ENCODE assay signal across 9 cellular contexts in genomic region chr19:45613926-45614725, GRCh38. TPM values are rescaled to one million over a fixed set of nuclear protein-coding genes. Genes with fewer than 3 reads are reported as not detected.
DNase-seq lines count a peak whose midpoint lies in the region; ATAC-seq and TF ChIP-seq lines count a peak whose summit lies in the region.
"Had no signal": no experiment of that assay in that cellular context is flagged by ENCODE, and none has a peak within 500 bp of the region (broad histone marks: within the 10 kb centered on the region; RNA-seq: fewer than 3 reads in every experiment).

No MANE protein-coding gene starts in this region.

- H3K79me1 ChIP-seq in H9 (ENCODE audit: insufficient read depth, low read depth, low read length, poor library complexity, severe bottlenecking) = no peaks in the 10 kb centered on the region

- no peak overlapping the region for H3K18ac ChIP-seq in H9 (ENCODE audit: insufficient read length, low read depth, low read length)

- no peaks in the 10 kb centered on the region for H3K4me1 ChIP-seq in H9 (ENCODE audit: insufficient read depth, low read length)

- H2BK20ac ChIP-seq in H9 (ENCODE audit: low read depth, low read length, poor library complexity, severe bottlenecking) = no peak overlapping the region

- H4K91ac ChIP-seq in H9 (ENCODE audit: insufficient read length, low read depth, low read length) = no peak overlapping the region

- no peaks in the 10 kb centered on the region for H3K79me2 ChIP-seq in H9 (ENCODE audit: insufficient read depth, low read length)

- POLR2A ChIA-PET in BJ (lab: Charles Lee) = interaction anchor here (0.5 kb wide), 1 partner anchor 16 kb away, joined by 3 read pairs; no protein-coding TSS in a partner anchor

- CTCF ChIA-PET in BJ (lab: Yijun Ruan, JAX) = interaction anchor here (1.0 to 5.5 kb wide), 7 partner anchors 8 to 129 kb away, joined by 3 to 47 read pairs (median 5); partner anchors contain the start of gene EML2

- H3K4me2 ChIP-seq in H9 (ENCODE audit: insufficient read depth, insufficient read length, low read length) = no peak overlapping the region

- H2AK5ac ChIP-seq in H9 (ENCODE audit: insufficient read length, low read length) = no peak overlapping the region

- peak overlapping the region; percentile 79 for H3K27ac Mint-ChIP-seq in central memory CD8-positive, alpha-beta T cell (ENCODE audit: low read depth)
- H3K27ac Mint-ChIP-seq in natural killer cell treated with Interleukin-12 subunit alpha and Interleukin-12 subunit beta and Interleukin-15 and Interleukin-18, amount 100 ng/mL, for 72 hours = peak overlapping the region; percentile 98
- peak overlapping the region in 1 of 3 experiments; percentile 57; a peak in 2 of 7 replicates for H3K27ac Mint-ChIP-seq in H9

- H2BK120ac ChIP-seq in H9 (ENCODE audit: low read depth, low read length, poor library complexity, severe bottlenecking) = no peak overlapping the region

- H3K23ac ChIP-seq in H9 (ENCODE audit: insufficient read length, low read depth, low read length) = no peak overlapping the region

- peaks cover 17% of the 10 kb centered on the region for H3K4me1 Mint-ChIP-seq in central memory CD8-positive, alpha-beta T cell
- H3K4me1 Mint-ChIP-seq in natural killer cell treated with Interleukin-12 subunit alpha and Interleukin-12 subunit beta and Interleukin-15 and Interleukin-18, amount 100 ng/mL, for 72 hours (ENCODE audit: low read depth in 2 of 2) = peaks cover 19 to 25% of the 10 kb centered on the region in 2 donors
- H3K4me1 Mint-ChIP-seq in H9 = peaks cover 5 to 17% of the 10 kb centered on the region in 2 experiments; a peak in 3 of 4 replicates

- H3K27me3 ChIP-seq in BJ (ENCODE audit: control insufficient read depth, insufficient read depth, low read length) (no peaks in the 10 kb centered on the region), H9 (ENCODE audit: insufficient read depth, low read length) (no peaks in the 10 kb centered on the region)

- H3K4me3 ChIP-seq in BJ (ENCODE audit: low read depth, low read length) = no peak overlapping the region

- H3K36me3 Mint-ChIP-seq in central memory CD8-positive, alpha-beta T cell (ENCODE audit: insufficient read depth) = peaks cover 59% of the 10 kb centered on the region
- peaks cover 25% of the 10 kb centered on the region for H3K36me3 Mint-ChIP-seq in natural killer cell treated with Interleukin-12 subunit alpha and Interleukin-12 subunit beta and Interleukin-15 and Interleukin-18, amount 100 ng/mL, for 72 hours
- peaks cover 14 to 47% (median 40%) of the 10 kb centered on the region in 3 experiments for H3K36me3 Mint-ChIP-seq in H9 (ENCODE audit: insufficient read depth in 1 of 3, low read depth in 3 of 3)

- no peak overlapping the region for H4K5ac ChIP-seq in H9 (ENCODE audit: insufficient read length, low read depth, low read length)

- no peaks in the 10 kb centered on the region for H3K9me3 Mint-ChIP-seq in central memory CD8-positive, alpha-beta T cell
- no peaks in the 10 kb centered on the region for H3K9me3 Mint-ChIP-seq in natural killer cell treated with Interleukin-12 subunit alpha and Interleukin-12 subunit beta and Interleukin-15 and Interleukin-18, amount 100 ng/mL, for 72 hours
- H3K9me3 Mint-ChIP-seq in H9 = peaks cover 0 to 7% of the 10 kb centered on the region in 2 experiments; a peak in 2 of 5 replicates

- DNase-seq in BJ (ENCODE audit: low read depth) (peak; percentile 84), NCI-H1417 (lab: John Stamatoyannopoulos, UW) (no peak), H9 (no peak), NCI-H2107 treated with DMSO at 0.1 percent for 48 hours (lab: John Stamatoyannopoulos, UW; ENCODE audit: unreplicated experiment) (no peak)
- DNase-seq in central memory CD8-positive, alpha-beta T cell (ENCODE audit: low spot score in 2 of 2) = no peak
- peak; percentile 74 for DNase-seq in natural killer cell treated with Interleukin-12 subunit alpha and Interleukin-12 subunit beta and Interleukin-15 and Interleukin-18, amount 100 ng/mL, for 72 hours (ENCODE audit: low spot score)

- H2BK5ac ChIP-seq in H9 (ENCODE audit: insufficient read length, low read length) = no peak overlapping the region

- H3T11ph ChIP-seq in H9 (ENCODE audit: low read length) = no peak overlapping the region

- no peak overlapping the region for H3K14ac ChIP-seq in H9 (ENCODE audit: insufficient read depth, low read length)

- H3K4ac ChIP-seq in H9 (ENCODE audit: low read depth, low read length) = no peak overlapping the region

- no peak overlapping the region for H2BK12ac ChIP-seq in H9 (ENCODE audit: insufficient read length, low read depth, low read length)

- H2BK15ac ChIP-seq in H9 (ENCODE audit: low read depth, low read length) = no peak overlapping the region

- peaks cover 28% of the 10 kb centered on the region for H3K36me3 ChIP-seq in BJ (ENCODE audit: control insufficient read depth, insufficient read depth, low read length)

- H3K27ac ChIP-seq in H9 (ENCODE audit: insufficient read length, low read depth, low read length) = no peak overlapping the region

- WGBS in H9 (ENCODE audit: extremely low coverage, insufficient read length, low lambda C conversion rate) = no CpG with 5 or more reads among the region's 10 CpGs

- H2AFZ ChIP-seq in H9 (ENCODE audit: low read length) = no peak overlapping the region

- TF ChIP-seq CTCF in BJ (IDR thresholded peaks at IDR 0.05; ENCODE audit: insufficient read depth, low read depth, low read length) (no peak), H9 (conservative IDR thresholded peaks at IDR 0.05) (no peak)

- no peaks in the 10 kb centered on the region for H4K20me1 ChIP-seq in H9 (ENCODE audit: control insufficient read depth, insufficient read depth, insufficient read length)

- no peaks in the 10 kb centered on the region for H3K27me3 Mint-ChIP-seq in central memory CD8-positive, alpha-beta T cell
- no peaks in the 10 kb centered on the region for H3K27me3 Mint-ChIP-seq in natural killer cell treated with Interleukin-12 subunit alpha and Interleukin-12 subunit beta and Interleukin-15 and Interleukin-18, amount 100 ng/mL, for 72 hours
- no peaks in the 10 kb centered on the region; the same call in 1 of the 2 replicates for H3K27me3 Mint-ChIP-seq in H9 (ENCODE audit: low read depth)

- ATAC-seq in GM21515 (IDR thresholded peaks at IDR 0.05; ENCODE audit: unreplicated experiment) = peak; percentile 43
- peak; percentile 50 for ATAC-seq in central memory CD8-positive, alpha-beta T cell (replicated peaks; ENCODE audit: extremely low read depth, poor library complexity, severe bottlenecking)
- ATAC-seq in natural killer cell treated with Interleukin-12 subunit alpha and Interleukin-12 subunit beta and Interleukin-15 and Interleukin-18, amount 100 ng/mL, for 72 hours = peak; percentile 94 to 96

- no peak overlapping the region for H3K4me3 Mint-ChIP-seq in central memory CD8-positive, alpha-beta T cell
- H3K4me3 Mint-ChIP-seq in natural killer cell treated with Interleukin-12 subunit alpha and Interleukin-12 subunit beta and Interleukin-15 and Interleukin-18, amount 100 ng/mL, for 72 hours = peak overlapping the region; percentile 87
- peak overlapping the region in 1 of 2 experiments; percentile 41; a peak in 2 of 5 replicates for H3K4me3 Mint-ChIP-seq in H9

- no peaks in the 10 kb centered on the region for H3K9me3 ChIP-seq in H9 (ENCODE audit: control insufficient read depth, low read depth, low read length)

- H4K8ac ChIP-seq in H9 (replicated peaks; ENCODE audit: insufficient read length, low read depth, low read length) = no peak overlapping the region

- H3K9ac ChIP-seq in H9 (ENCODE audit: extremely low read depth, insufficient read length, low read length) = no peak overlapping the region

- H3K56ac ChIP-seq in H9 (ENCODE audit: insufficient read length, low read depth, low read length) = no peak overlapping the region

- H3K23me2 ChIP-seq in H9 (ENCODE audit: insufficient read length, low read depth, low read length, poor library complexity, severe bottlenecking) = peaks cover 6% of the 10 kb centered on the region

TF ChIP-seq in PFSK-1, 5 proteins besides CTCF, POLR2A, EP300 and RAD21:
- no peak for TF ChIP-seq FOXP2 (optimal IDR thresholded peaks at IDR 0.05; ENCODE audit: borderline replicate concordance, extremely low read depth, extremely low read length, insufficient read depth)
- TF ChIP-seq SIN3A (IDR thresholded peaks at IDR 0.05; ENCODE audit: borderline replicate concordance, insufficient read depth, low read length) = 0 out of 2 replicates have a peak, but pooled peaks have one; percentile 57
- TF ChIP-seq TAF1 (IDR thresholded peaks at IDR 0.05; ENCODE audit: borderline replicate concordance, insufficient read depth, low read length) = no peak

RNA-seq across cellular contexts. Expression of gene GPR4, which starts 12.1 kb away (rescaled TPM):
- 0.06 and 0.12 TPM in 2 replicates for polyA plus RNA-seq in BJ (2011; rRNA removed)
- polyA minus RNA-seq in BJ (2011; rRNA and poly(A)+ RNA removed) = not detected in 2 replicates
- polyA plus RNA-seq in PFSK-1 (2012; ENCODE audit: insufficient read length, low read depth) = 1.2 TPM
- total RNA-seq in natural killer cell treated with Interleukin-12 subunit alpha and Interleukin-12 subunit beta and Interleukin-15 and Interleukin-18, amount 100 ng/mL, for 72 hours = under 1 TPM in 1 of 2 donors, not detected in 1; 0.24 TPM
- 0.07 TPM in 1 of 2 replicates, not detected in the other for total RNA-seq in H9 (2021)
- total RNA-seq: mononuclear cell had no signal

RNA-seq across cellular contexts. Expression of gene EML2, which starts 25.1 kb away (rescaled TPM):
- polyA plus RNA-seq in BJ (2011; rRNA removed) = 20.2 and 30.4 TPM in 2 replicates
- polyA minus RNA-seq in BJ (2011; rRNA and poly(A)+ RNA removed) = 25.3 and 40.9 TPM in 2 replicates
- polyA plus RNA-seq in PFSK-1 (2012; ENCODE audit: insufficient read length, low read depth) = 63.8 TPM
- total RNA-seq in natural killer cell treated with Interleukin-12 subunit alpha and Interleukin-12 subunit beta and Interleukin-15 and Interleukin-18, amount 100 ng/mL, for 72 hours = 100 to 1,000 TPM; 232 to 255 TPM
- 19.1 and 22.6 TPM in 2 replicates for total RNA-seq in H9 (2021)

RNA-seq across cellular contexts. Expression of gene OPA3, which starts 29.5 kb away (rescaled TPM):
- polyA plus RNA-seq in BJ (2011; rRNA removed) = 10.9 and 15.1 TPM in 2 replicates
- 6.6 and 12.4 TPM in 2 replicates for polyA minus RNA-seq in BJ (2011; rRNA and poly(A)+ RNA removed)
- polyA plus RNA-seq in PFSK-1 (2012; ENCODE audit: insufficient read length, low read depth) = 12.3 TPM
- 10 to 100 TPM; 17.0 to 17.5 TPM for total RNA-seq in natural killer cell treated with Interleukin-12 subunit alpha and Interleukin-12 subunit beta and Interleukin-15 and Interleukin-18, amount 100 ng/mL, for 72 hours
- total RNA-seq in H9 (2021) = 13.0 and 14.7 TPM in 2 replicates

RNA-seq across cellular contexts. Expression of gene GIPR, which starts 53.9 kb away (rescaled TPM):
- polyA plus RNA-seq in BJ (2011; rRNA removed) = 0.54 and 1.1 TPM in 2 replicates
- 1.5 and 1.8 TPM in 2 replicates for polyA minus RNA-seq in BJ (2011; rRNA and poly(A)+ RNA removed)
- polyA plus RNA-seq in PFSK-1 (2012; ENCODE audit: insufficient read length, low read depth) = 4.1 TPM
- total RNA-seq in natural killer cell treated with Interleukin-12 subunit alpha and Interleukin-12 subunit beta and Interleukin-15 and Interleukin-18, amount 100 ng/mL, for 72 hours = 10 to 100 TPM; 29.0 to 74.0 TPM
- 0.55 and 0.61 TPM in 2 replicates for total RNA-seq in H9 (2021)

Comparison
In these comparisons a context has a peak if more than half of its experiments do, and no peak if none do; other contexts are left out.
1. DNase-seq: peak in BJ (single experiment) and natural killer cell treated with Interleukin-12 subunit alpha and Interleukin-12 subunit beta and Interleukin-15 and Interleukin-18, amount 100 ng/mL, for 72 hours (single experiment); none in central memory CD8-positive, alpha-beta T cell (0 of 2), NCI-H1417 (0 of 3), H9 (single experiment) and NCI-H2107 treated with DMSO at 0.1 percent for 48 hours (single experiment).
2. ATAC-seq: peak in every context shown above with its lines; median percentile 95 in natural killer cell treated with Interleukin-12 subunit alpha and Interleukin-12 subunit beta and Interleukin-15 and Interleukin-18, amount 100 ng/mL, for 72 hours; 50 in central memory CD8-positive, alpha-beta T cell; 43 in GM21515.